23 cellular contexts compared by ENCODE assay signal in genomic region chr21:41410361-41410760, GRCh38. TPM values are rescaled to one million over a fixed set of nuclear protein-coding genes. Genes with fewer than 3 reads are reported as not detected.
A peak's percentile ranks its signal among the peaks of the same experiment; 100 is the strongest.
DNase-seq lines count a peak whose midpoint lies in the region; ATAC-seq, FAIRE-seq and TF ChIP-seq lines count a peak whose summit lies in the region.
"Had no signal": no experiment of that assay in that cellular context is flagged by ENCODE, and none has a peak within 500 bp of the region (broad histone marks: within the 10 kb centered on the region; RNA-seq: fewer than 3 reads in every experiment).

No MANE protein-coding gene starts in this region.

- H3K9me3 ChIP-seq in BLaER1 treated with 17β-estradiol and CSF1 and Interleukin-3, amounts not matched to agents 10 nM and 100 nM (replicated peaks in 1 of 11), result peaks cover 0 to 23% (median 9%) of the 10 kb centered on the region in 11 experiments; a peak in 10 of 22 replicates
- H3K9me3 ChIP-seq in CD8-positive, alpha-beta T cell (ENCODE audit: low read length), result peaks cover 3% of the 10 kb centered on the region
- H3K9me3 ChIP-seq in astrocyte (ENCODE audit: insufficient read depth, low read depth, low read length), result peaks cover 3% of the 10 kb centered on the region
- H3K9me3 ChIP-seq: SJCRH30 had no signal

- no peak overlapping the region for H2AFZ ChIP-seq in astrocyte (ENCODE audit: low read depth, low read length)
- H2AFZ ChIP-seq: GM23338 had no signal

- peaks cover 24% of the 10 kb centered on the region for H3K9me3 Mint-ChIP-seq in CD8-positive, alpha-beta T cell
- H3K9me3 Mint-ChIP-seq in astrocyte (ENCODE audit: unreplicated experiment) (peaks cover 4% of the 10 kb centered on the region), mesothelial cell of epicardium (peaks cover 31% of the 10 kb centered on the region)

- FAIRE-seq in astrocyte (lab: Jason Lieb, UNC), result no peak
- FAIRE-seq: D721Med, HTR-8/SVneo, K562 had no signal

- POLR2A ChIA-PET in CD8-positive, alpha-beta T cell (lab: Charles Lee), result no interaction called here

- H3K27ac Mint-ChIP-seq in CD8-positive, alpha-beta T cell, result peak overlapping the region; percentile 18
- H3K27ac Mint-ChIP-seq in astrocyte (ENCODE audit: unreplicated experiment) (peak overlapping the region; percentile 62), mesothelial cell of epicardium (peak overlapping the region; percentile 74)
- H3K27ac Mint-ChIP-seq: CD4-positive, CD25-positive, alpha-beta regulatory T cell; GM23338 had no signal

- no peak overlapping the region for H3K4me3 ChIP-seq in BLaER1 treated with 17β-estradiol and CSF1 and Interleukin-3, amounts not matched to agents 10 nM and 100 nM
- no peak overlapping the region for H3K4me3 ChIP-seq in CD8-positive, alpha-beta T cell (ENCODE audit: low read depth, low read length)
- no peak overlapping the region for H3K4me3 ChIP-seq in astrocyte (ENCODE audit: insufficient read depth, low read depth, low read length)
- H3K4me3 ChIP-seq: GM23338, K562, MG63, SJCRH30 had no signal

- H3K4me1 ChIP-seq in BLaER1 treated with 17β-estradiol and CSF1 and Interleukin-3, amounts not matched to agents 10 nM and 100 nM, result peaks cover 8 to 24% (median 18%) of the 10 kb centered on the region in 10 experiments; a peak in 19 of 20 replicates
- no peaks in the 10 kb centered on the region for H3K4me1 ChIP-seq in CD8-positive, alpha-beta T cell (ENCODE audit: insufficient read depth, low read length)
- H3K4me1 ChIP-seq in astrocyte (ENCODE audit: insufficient read depth, low read length), result no peaks in the 10 kb centered on the region
- H3K4me1 ChIP-seq: SJCRH30 had no signal

- H3K4me1 Mint-ChIP-seq in CD8-positive, alpha-beta T cell (ENCODE audit: low read depth), result peaks cover 4% of the 10 kb centered on the region
- peaks cover 9% of the 10 kb centered on the region for H3K4me1 Mint-ChIP-seq in astrocyte (ENCODE audit: low read depth, unreplicated experiment)
- peaks cover 16% of the 10 kb centered on the region for H3K4me1 Mint-ChIP-seq in mesothelial cell of epicardium

- peak overlapping the region in 8 of 11 experiments; percentile 41 to 69 (median 56); a peak in 15 of 22 replicates for H3K4me2 ChIP-seq in BLaER1 treated with 17β-estradiol and CSF1 and Interleukin-3, amounts not matched to agents 10 nM and 100 nM
- no peak overlapping the region for H3K4me2 ChIP-seq in astrocyte (ENCODE audit: low read length)
- H3K4me2 ChIP-seq: GM23338 had no signal

- TF ChIP-seq POLR2A in GM18505 (IDR thresholded peaks at IDR 0.05; ENCODE audit: borderline replicate concordance, extremely low read depth, insufficient read depth, insufficient read length), result no peak

- TF ChIP-seq CTCF in CD8-positive, alpha-beta T cell (IDR thresholded peaks at IDR 0.05), result no peak
- TF ChIP-seq CTCF in astrocyte (IDR thresholded peaks at IDR 0.05; ENCODE audit: insufficient read depth, low read depth, low read length), result no peak
- TF ChIP-seq CTCF in mesothelial cell of epicardium (IDR thresholded peaks at IDR 0.05; ENCODE audit: unreplicated experiment), result no peak

- CTCF ChIA-PET in CD8-positive, alpha-beta T cell (lab: Charles Lee), result interaction anchor here (1.5 kb wide), 1 partner anchor 10 kb away, joined by 4 read pairs; no protein-coding TSS in a partner anchor

- H3K9ac ChIP-seq in BLaER1 treated with 17β-estradiol and CSF1 and Interleukin-3, amounts not matched to agents 10 nM and 100 nM, result no peak overlapping the region
- H3K9ac ChIP-seq in astrocyte (ENCODE audit: low read length), result no peak overlapping the region

- H3K36me3 ChIP-seq in BLaER1 treated with 17β-estradiol and CSF1 and Interleukin-3, amounts not matched to agents 10 nM and 100 nM, result peaks cover 0 to 37% (median 15%) of the 10 kb centered on the region in 11 experiments; a peak in 13 of 22 replicates
- peaks cover 35% of the 10 kb centered on the region for H3K36me3 ChIP-seq in CD8-positive, alpha-beta T cell (ENCODE audit: insufficient read depth, low read length)
- no peaks in the 10 kb centered on the region for H3K36me3 ChIP-seq in astrocyte (ENCODE audit: insufficient read depth, low read length)
- H3K36me3 ChIP-seq: MG63, SJCRH30 had no signal

- ATAC-seq in CD8-positive, alpha-beta T cell, result no peak
- no peak for ATAC-seq in GM18505 (IDR thresholded peaks at IDR 0.05; ENCODE audit: unreplicated experiment)
- ATAC-seq: K562, PC-3 had no signal

- H3K4me3 Mint-ChIP-seq in CD8-positive, alpha-beta T cell, result no peak overlapping the region
- no peak overlapping the region for H3K4me3 Mint-ChIP-seq in astrocyte (ENCODE audit: unreplicated experiment)
- no peak overlapping the region for H3K4me3 Mint-ChIP-seq in mesothelial cell of epicardium
- H3K4me3 Mint-ChIP-seq: CD4-positive, CD25-positive, alpha-beta regulatory T cell; GM23338 had no signal

- H3K27ac ChIP-seq in BLaER1 treated with 17β-estradiol and CSF1 and Interleukin-3, amounts not matched to agents 10 nM and 100 nM, result no peak overlapping the region
- H3K27ac ChIP-seq in CD8-positive, alpha-beta T cell (ENCODE audit: low read depth, low read length), result no peak overlapping the region
- no peak overlapping the region for H3K27ac ChIP-seq in astrocyte (ENCODE audit: low read depth, low read length)
- H3K27ac ChIP-seq: SJCRH30 had no signal

- H3K36me3 Mint-ChIP-seq in CD8-positive, alpha-beta T cell, result peaks cover 58% of the 10 kb centered on the region
- peaks cover 18% of the 10 kb centered on the region for H3K36me3 Mint-ChIP-seq in astrocyte (ENCODE audit: low read depth, unreplicated experiment)
- no peaks in the 10 kb centered on the region for H3K36me3 Mint-ChIP-seq in mesothelial cell of epicardium

- H3K27me3 ChIP-seq in BLaER1 treated with 17β-estradiol and CSF1 and Interleukin-3, amounts not matched to agents 10 nM and 100 nM, result no peaks in the 10 kb centered on the region
- no peaks in the 10 kb centered on the region for H3K27me3 ChIP-seq in CD8-positive, alpha-beta T cell (ENCODE audit: insufficient read depth, low read length)
- H3K27me3 ChIP-seq in astrocyte (ENCODE audit: insufficient read depth, low read length), result peaks cover 6% of the 10 kb centered on the region
- H3K27me3 ChIP-seq: SJCRH30 had no signal

- H3K27me3 Mint-ChIP-seq in CD8-positive, alpha-beta T cell (ENCODE audit: low read depth), result no peaks in the 10 kb centered on the region
- H3K27me3 Mint-ChIP-seq in astrocyte (ENCODE audit: low read depth, unreplicated experiment) (peaks cover 11% of the 10 kb centered on the region), mesothelial cell of epicardium (ENCODE audit: low read depth) (peaks cover 25% of the 10 kb centered on the region)

- H4K20me1 ChIP-seq in BLaER1 treated with 17β-estradiol and CSF1 and Interleukin-3, amounts not matched to agents 10 nM and 100 nM, result no peaks in the 10 kb centered on the region
- H4K20me1 ChIP-seq in astrocyte (ENCODE audit: insufficient read depth, low read length), result no peaks in the 10 kb centered on the region

- intact Hi-C loops in CD8-positive, alpha-beta T cell (cut with DNase I, micrococcal nuclease), result no loop called here

- H3K79me2 ChIP-seq in astrocyte (ENCODE audit: insufficient read depth, low read length), result no peaks in the 10 kb centered on the region

- no peak for DNase-seq in CD8-positive, alpha-beta T cell
- DNase-seq in astrocyte (ENCODE audit: low read depth) (no peak), mesothelial cell of epicardium (ENCODE audit: low spot score in 2 of 2, unreplicated experiment in 2 of 2) (no peak), iPS-NIHi11 (ENCODE audit: low spot score) (no peak)
- no peak for DNase-seq in activated CD4-positive, alpha-beta T cell treated with anti-CD3 and anti-CD28 coated beads, Interleukin-2, amount 50 U/mL, for 4 hours
- DNase-seq: CD4-positive, CD25-positive, alpha-beta regulatory T cell; DMS53; HCEC 1CT; MG63; NCI-H2029; NCI-H446 treated with DMSO at 0.1 percent for 48 hours; NCI-H526; NK-92 treated with Interleukin-12 subunit alpha and Interleukin-12 subunit beta, amount 100 ng/mL, for 24 hours; PC-3; SJCRH30 had no signal

RNA-seq across cellular contexts. Expression of gene MX1, which starts 15.7 kb away (rescaled TPM):
- 10 to 100 TPM; 69.1 to 71.0 TPM for total RNA-seq in CD8-positive, alpha-beta T cell
- 420 and 434 TPM in 2 replicates for total RNA-seq in astrocyte
- total RNA-seq in mesothelial cell of epicardium, result 32.2 to 42.4 TPM (median 32.9 TPM) in 3 replicates
- total RNA-seq: G401, SJCRH30 had no signal

RNA-seq across cellular contexts. Expression of gene MX2, which starts 48.5 kb away (rescaled TPM):
- 10 to 100 TPM; 58.5 to 61.5 TPM for total RNA-seq in CD8-positive, alpha-beta T cell
- total RNA-seq in astrocyte (8.6 and 13.8 TPM in 2 replicates), mesothelial cell of epicardium (3.2 to 4.1 TPM (median 3.9 TPM) in 3 replicates)
- total RNA-seq: A673, G401, SJCRH30 had no signal

Comparison
In these comparisons a context has a peak if more than half of its experiments do, and no peak if none do; other contexts are left out.
1. H3K27ac Mint-ChIP-seq: peak in every context shown above with its lines; median percentile 74 in mesothelial cell of epicardium; 62 in astrocyte; 18 in CD8-positive, alpha-beta T cell.